ENCODE assay signal across 21 cellular contexts in genomic region chr1:100292711-100293110, GRCh38. TPM values are rescaled to one million over a fixed set of nuclear protein-coding genes. Genes with fewer than 3 reads are reported as not detected.
DNase-seq lines count a peak whose midpoint lies in the region; ATAC-seq and TF ChIP-seq lines count a peak whose summit lies in the region.
"Had no signal": no experiment of that assay in that cellular context is flagged by ENCODE, and none has a peak within 500 bp of the region (broad histone marks: within the 10 kb centered on the region; RNA-seq: fewer than 3 reads in every experiment).

No MANE protein-coding gene starts in this region.

- in situ Hi-C loops in GM23248 (cut with MboI), result no loop called here
- in situ Hi-C loops in brain microvascular endothelial cell (cut with HindIII; ENCODE audit: low pct_ligation_motif_present, low sequenced_read_pairs), result no loop called here

- H3K4me3 Mint-ChIP-seq in CD8-positive, alpha-beta T cell, result no peak overlapping the region
- H3K4me3 Mint-ChIP-seq: activated CD4-positive, alpha-beta T cell treated with anti-CD3 and anti-CD28 coated beads, Interleukin-2, amount 10 ng/mL, durations not matched to agents 7 days and 5 days; activated T-cell treated with anti-CD3 and anti-CD28 coated beads, Interleukin-2, amount 50 U/mL, for 4 hours had no signal

- H3K9ac ChIP-seq in GM23248, result no peak overlapping the region

- peaks cover 30% of the 10 kb centered on the region; the same call in 1 of the 2 replicates for H3F3A ChIP-seq in GM23248 (ENCODE audit: insufficient read depth)

- H3K36me3 Mint-ChIP-seq in CD8-positive, alpha-beta T cell, result peaks cover 53% of the 10 kb centered on the region

- TF ChIP-seq POLR2A in gastroesophageal sphincter (IDR thresholded peaks at IDR 0.05), result no peak

- CTCF ChIA-PET in CD8-positive, alpha-beta T cell (lab: Charles Lee), result interaction anchor here (0.9 kb wide), 1 partner anchor 166 kb away, joined by 3 read pairs; no protein-coding TSS in a partner anchor

- H3K27ac Mint-ChIP-seq in CD8-positive, alpha-beta T cell, result peak overlapping the region; percentile 3
- H3K27ac Mint-ChIP-seq: activated CD4-positive, alpha-beta T cell treated with anti-CD3 and anti-CD28 coated beads, Interleukin-2, amount 10 ng/mL, durations not matched to agents 7 days and 5 days had no signal

- H3K4me2 ChIP-seq in GM23248 (ENCODE audit: unreplicated experiment), result no peak overlapping the region
- H3K4me2 ChIP-seq: smooth muscle cell had no signal

- DNase-seq in CD8-positive, alpha-beta T cell, result no peak
- DNase-seq in GM23248 (peak; percentile 19), brain microvascular endothelial cell (peak; percentile 29), NOMO-1 treated with dmso at 0.1 percent for 144 hours (lab: John Stamatoyannopoulos, UW; ENCODE audit: unreplicated experiment) (no peak)
- DNase-seq: activated CD4-positive, alpha-beta T cell treated with anti-CD3 and anti-CD28 coated beads, Interleukin-2, amount 10 ng/mL, durations not matched to agents 7 days and 5 days; activated T-cell treated with anti-CD3 and anti-CD28 coated beads, Interleukin-2, amount 50 U/mL, for 4 hours; AML-193; cerebellar nuclear complex; foreskin fibroblast; H7; left ventricle myocardium superior; NCI-H1092; NCI-H748 treated with DMSO at 0.1 percent for 48 hours; PC-3; thyroid gland had no signal

- H3K27me3 ChIP-seq in CD8-positive, alpha-beta T cell (ENCODE audit: insufficient read depth, low read length), result no peaks in the 10 kb centered on the region
- no peaks in the 10 kb centered on the region for H3K27me3 ChIP-seq in GM23248 (replicated peaks; ENCODE audit: insufficient read depth)
- H3K27me3 ChIP-seq in brain microvascular endothelial cell (replicated peaks), result no peaks in the 10 kb centered on the region
- no peaks in the 10 kb centered on the region for H3K27me3 ChIP-seq in gastroesophageal sphincter
- H3K27me3 ChIP-seq: thyroid gland had no signal

- H3K27ac ChIP-seq in CD8-positive, alpha-beta T cell (ENCODE audit: low read depth, low read length), result no peak overlapping the region
- H3K27ac ChIP-seq in GM23248, result no peak overlapping the region
- no peak overlapping the region for H3K27ac ChIP-seq in brain microvascular endothelial cell
- peak overlapping the region; percentile 58 for H3K27ac ChIP-seq in mesodermal cell (ENCODE audit: low read depth, low read length, severe bottlenecking)
- peak overlapping the region in 1 of 4 donors; percentile 9 for H3K27ac ChIP-seq in gastroesophageal sphincter
- H3K27ac ChIP-seq: thyroid gland had no signal

- 7% methylated on average over 1 of the region's 1 CpG for WGBS in GM23248 (ENCODE audit: low coverage in 1 of 2, low lambda C conversion rate in 2 of 2, missing lambda C conversion rate in 2 of 2), 2 experiments
- WGBS in mesodermal cell (ENCODE audit: insufficient coverage in 2 of 2), 2 experiments, result no CpG with 5 or more reads among the region's 1 CpG
- WGBS in gastroesophageal sphincter (ENCODE audit: low coverage in 1 of 2), 2 donors, result 46% methylated on average over 1 of the region's 1 CpG; no CpG with 5 or more reads in 1 of the 2 donors

- H3K4me3 ChIP-seq in CD8-positive, alpha-beta T cell (ENCODE audit: low read depth, low read length), result no peak overlapping the region
- H3K4me3 ChIP-seq in GM23248 (no peak overlapping the region), brain microvascular endothelial cell (ENCODE audit: low read depth, low read length) (no peak overlapping the region), mesodermal cell (ENCODE audit: extremely low read depth, insufficient read depth, low read length, poor library complexity, severe bottlenecking) (no peak overlapping the region), gastroesophageal sphincter (no peak overlapping the region)
- H3K4me3 ChIP-seq: SK-N-MC, smooth muscle cell, thyroid gland had no signal

- no peaks in the 10 kb centered on the region for H4K20me1 ChIP-seq in GM23248 (ENCODE audit: insufficient read depth)

- peaks cover 5% of the 10 kb centered on the region for H3K9me3 Mint-ChIP-seq in CD8-positive, alpha-beta T cell
- H3K9me3 Mint-ChIP-seq: activated CD4-positive, alpha-beta T cell treated with anti-CD3 and anti-CD28 coated beads, Interleukin-2, amount 10 ng/mL, durations not matched to agents 7 days and 5 days had no signal

- peaks cover 12% of the 10 kb centered on the region for H3K36me3 ChIP-seq in CD8-positive, alpha-beta T cell (ENCODE audit: insufficient read depth, low read length)
- H3K36me3 ChIP-seq in GM23248 (ENCODE audit: low read depth) (peaks cover 37% of the 10 kb centered on the region), brain microvascular endothelial cell (replicated peaks) (peaks cover 15% of the 10 kb centered on the region), mesodermal cell (ENCODE audit: control insufficient read depth, insufficient read depth, low read length) (peaks cover 52% of the 10 kb centered on the region), gastroesophageal sphincter (peaks cover 3 to 73% of the 10 kb centered on the region in 2 donors)

- no peaks in the 10 kb centered on the region for H3K27me3 Mint-ChIP-seq in CD8-positive, alpha-beta T cell (ENCODE audit: low read depth)
- H3K27me3 Mint-ChIP-seq: activated CD4-positive, alpha-beta T cell treated with anti-CD3 and anti-CD28 coated beads, Interleukin-2, amount 10 ng/mL, durations not matched to agents 7 days and 5 days had no signal

- no peak overlapping the region for H2AFZ ChIP-seq in GM23248

- no peaks in the 10 kb centered on the region for H3K9me2 ChIP-seq in GM23248 (ENCODE audit: insufficient read depth)

- H3K4me1 ChIP-seq in CD8-positive, alpha-beta T cell (ENCODE audit: insufficient read depth, low read length), result no peaks in the 10 kb centered on the region
- no peaks in the 10 kb centered on the region for H3K4me1 ChIP-seq in GM23248 (ENCODE audit: insufficient read depth)
- peaks cover 3% of the 10 kb centered on the region for H3K4me1 ChIP-seq in mesodermal cell (ENCODE audit: control insufficient read depth, insufficient read depth, low read length, poor library complexity, severe bottlenecking)
- no peaks in the 10 kb centered on the region for H3K4me1 ChIP-seq in gastroesophageal sphincter
- H3K4me1 ChIP-seq: thyroid gland had no signal

- TF ChIP-seq CTCF in CD8-positive, alpha-beta T cell (IDR thresholded peaks at IDR 0.05), result no peak
- TF ChIP-seq CTCF in brain microvascular endothelial cell (IDR thresholded peaks at IDR 0.05; ENCODE audit: low read depth, low read length, missing control alignments) (no peak), gastroesophageal sphincter (IDR thresholded peaks at IDR 0.05) (no peak)

- ATAC-seq in CD8-positive, alpha-beta T cell, result no peak
- no peak for ATAC-seq in HG03439 (IDR thresholded peaks at IDR 0.05; ENCODE audit: unreplicated experiment)
- no peak for ATAC-seq in gastroesophageal sphincter
- ATAC-seq in GM19463 (IDR thresholded peaks at IDR 0.05; ENCODE audit: unreplicated experiment), result no peak
- ATAC-seq: activated T-cell treated with anti-CD3 and anti-CD28 coated beads, Interleukin-2, amount 50 U/mL, for 4 hours; left ventricle myocardium superior; PC-3 had no signal

- POLR2A ChIA-PET in CD8-positive, alpha-beta T cell (lab: Charles Lee), result no interaction called here

- H3K4me1 Mint-ChIP-seq in CD8-positive, alpha-beta T cell (ENCODE audit: low read depth), result no peaks in the 10 kb centered on the region
- H3K4me1 Mint-ChIP-seq: activated CD4-positive, alpha-beta T cell treated with anti-CD3 and anti-CD28 coated beads, Interleukin-2, amount 10 ng/mL, durations not matched to agents 7 days and 5 days had no signal

- intact Hi-C loops in CD8-positive, alpha-beta T cell (cut with DNase I, micrococcal nuclease), result loop anchor here (5.0 kb wide), 3 partner anchors 50 to 570 kb away; no protein-coding TSS in a partner anchor

- H3K79me2 ChIP-seq in GM23248 (ENCODE audit: insufficient read depth), result no peaks in the 10 kb centered on the region

- TF ChIP-seq EP300 in gastroesophageal sphincter (IDR thresholded peaks at IDR 0.05), result no peak

- no peaks in the 10 kb centered on the region for H3K9me3 ChIP-seq in CD8-positive, alpha-beta T cell (ENCODE audit: low read length)
- H3K9me3 ChIP-seq in GM23248 (ENCODE audit: low read depth) (no peaks in the 10 kb centered on the region), mesodermal cell (ENCODE audit: control insufficient read depth, low read length) (no peaks in the 10 kb centered on the region), gastroesophageal sphincter (no peaks in the 10 kb centered on the region)
- H3K9me3 ChIP-seq: thyroid gland had no signal

RNA-seq across cellular contexts. Expression of gene RTCA, which starts 26.7 kb away (rescaled TPM):
- total RNA-seq in CD8-positive, alpha-beta T cell, result 10 to 100 TPM; 36.2 to 37.7 TPM
- total RNA-seq in GM23248 (2014; rRNA removed; shearing (Covaris generic)), result 42.7 and 66.4 TPM in 2 replicates
- 55.1 and 56.7 TPM in 2 replicates for polyA plus RNA-seq in GM23248 (2016; fragmentation: Nextera tagmentation; extraction: Ambion mirVana)
- 36.1 TPM for polyA plus RNA-seq in mesodermal cell (2013, experiment 1 of 2)
- 40.2 TPM for polyA plus RNA-seq in mesodermal cell (2013, experiment 2 of 2)
- total RNA-seq in gastroesophageal sphincter, result 10 to 100 TPM; 13.2 to 27.1 (median 17.7) TPM

RNA-seq across cellular contexts. Expression of gene DBT, which starts 43.1 kb away (rescaled TPM):
- total RNA-seq in CD8-positive, alpha-beta T cell, result 1 to 10 TPM; 4.6 to 4.9 TPM
- total RNA-seq in GM23248 (2014; rRNA removed; shearing (Covaris generic)), result 4.2 and 5.3 TPM in 2 replicates
- 6.4 and 7.4 TPM in 2 replicates for polyA plus RNA-seq in GM23248 (2016; fragmentation: Nextera tagmentation; extraction: Ambion mirVana)
- polyA plus RNA-seq in mesodermal cell (2013, experiment 1 of 2), result 8.0 TPM
- polyA plus RNA-seq in mesodermal cell (2013, experiment 2 of 2), result 6.3 TPM
- total RNA-seq in gastroesophageal sphincter, result 10 to 100 TPM in 3 of 4 donors, 1 to 10 TPM in 1; 8.9 to 19.0 (median 13.5) TPM

RNA-seq across cellular contexts. Expression of gene CDC14A, which starts 59.6 kb away (rescaled TPM):
- total RNA-seq in CD8-positive, alpha-beta T cell, result 100 to 1,000 TPM; 136 to 144 TPM
- 1.5 and 5.6 TPM in 2 replicates for total RNA-seq in GM23248 (2014; rRNA removed; shearing (Covaris generic))
- polyA plus RNA-seq in GM23248 (2016; fragmentation: Nextera tagmentation; extraction: Ambion mirVana), result 1.5 and 1.8 TPM in 2 replicates
- 7.7 TPM for polyA plus RNA-seq in mesodermal cell (2013, experiment 1 of 2)
- 7.5 TPM for polyA plus RNA-seq in mesodermal cell (2013, experiment 2 of 2)
- total RNA-seq in gastroesophageal sphincter, result 10 to 100 TPM in 2 of 4 donors, 1 to 10 TPM in 2; 8.6 to 20.1 (median 11.0) TPM

Comparison
In these comparisons a context has a peak if more than half of its experiments do, and no peak if none do; other contexts are left out.
1. DNase-seq: peak in GM23248 (single experiment) and brain microvascular endothelial cell (single experiment); none in CD8-positive, alpha-beta T cell (0 of 7) and NOMO-1 treated with dmso at 0.1 percent for 144 hours (single experiment).
2. RNA of gene CDC14A, which starts 59.6 kb away (total RNA-seq): 136 to 144 TPM in CD8-positive, alpha-beta T cell; 8.6 to 20.1 TPM in gastroesophageal sphincter and 1.5 to 5.6 TPM in GM23248; every median in the first group is over 4 times any median in the second.